Comparison of ENCODE assay signal across 17 cellular contexts in genomic region chr5:73104326-73104725, GRCh38.
"Had no signal": no experiment of that assay in that cellular context is flagged by ENCODE, and none has a peak within 500 bp of the region (broad histone marks: within the 10 kb centered on the region; RNA-seq: fewer than 3 reads in every experiment).

No MANE protein-coding gene starts in this region.

- DNase-seq: activated CD4-positive, alpha-beta T cell treated with anti-CD3 and anti-CD28 coated beads for 48 hours; activated CD4-positive, CD25-positive, alpha-beta regulatory T cell; activated CD8-positive, alpha-beta T cell treated with anti-CD3 and anti-CD28 coated beads for 36 hours; activated naive CD4-positive, alpha-beta T cell treated with anti-CD3 and anti-CD28 coated beads for 36 hours; activated T-cell treated with anti-CD3 and anti-CD28 coated beads, Interleukin-2, amount 50 U/mL, for 4 hours; anterior cingulate cortex; caudate nucleus; effector memory CD8-positive, alpha-beta T cell; esophagus squamous epithelium; mesendoderm; naive thymus-derived CD8-positive, alpha-beta T cell; ovary; psoas muscle; right cardiac atrium; stimulated activated CD4-positive, alpha-beta T cell treated with anti-CD3 and anti-CD28 coated beads, Interleukin-2, amount 100 ng/mL, for 24 hours had no signal

- H3K4me1 Mint-ChIP-seq: brain; naive thymus-derived CD8-positive, alpha-beta T cell had no signal

- H3K4me3 Mint-ChIP-seq: activated CD8-positive, alpha-beta T cell treated with anti-CD3 and anti-CD28 coated beads for 36 hours; activated naive CD4-positive, alpha-beta T cell treated with anti-CD3 and anti-CD28 coated beads for 36 hours; activated T-cell treated with anti-CD3 and anti-CD28 coated beads, Interleukin-2, amount 50 U/mL, for 4 hours; brain; effector memory CD8-positive, alpha-beta T cell; naive thymus-derived CD8-positive, alpha-beta T cell; stimulated activated naive CD8-positive, alpha-beta T cell treated with anti-CD3 and anti-CD28 coated beads, Interleukin-15, Interleukin-2, amounts not matched to agents 100 ng/mL and 50 ng/mL, for 24 hours had no signal

- H3K27ac Mint-ChIP-seq: activated CD8-positive, alpha-beta T cell treated with anti-CD3 and anti-CD28 coated beads for 36 hours; activated naive CD4-positive, alpha-beta T cell treated with anti-CD3 and anti-CD28 coated beads for 36 hours; brain; effector memory CD8-positive, alpha-beta T cell; stimulated activated naive CD8-positive, alpha-beta T cell treated with anti-CD3 and anti-CD28 coated beads, Interleukin-15, Interleukin-2, amounts not matched to agents 100 ng/mL and 50 ng/mL, for 24 hours had no signal

- ATAC-seq: activated CD8-positive, alpha-beta T cell treated with anti-CD3 and anti-CD28 coated beads for 36 hours; activated T-cell treated with anti-CD3 and anti-CD28 coated beads, Interleukin-2, amount 50 U/mL, for 4 hours; effector memory CD8-positive, alpha-beta T cell; naive thymus-derived CD8-positive, alpha-beta T cell; psoas muscle; right cardiac atrium had no signal

- H3K9me3 Mint-ChIP-seq: activated naive CD4-positive, alpha-beta T cell treated with anti-CD3 and anti-CD28 coated beads for 36 hours; effector memory CD8-positive, alpha-beta T cell had no signal

- H3K36me3 Mint-ChIP-seq: brain had no signal
